ENCODE assay signal across 8 cellular contexts in genomic region chr2:53767405-53768232, GRCh38. TPM values are rescaled to one million over a fixed set of nuclear protein-coding genes. Genes with fewer than 3 reads are reported as not detected.
DNase-seq lines count a peak whose midpoint lies in the region; ATAC-seq and TF ChIP-seq lines count a peak whose summit lies in the region.

TSS of gene CHAC2 (plus strand) at chr2:53767804. CDS start at chr2:53767887, 83 bp downstream.

- no peaks in the 10 kb centered on the region for H3K4me1 ChIP-seq in cardiac muscle cell (ENCODE audit: low read depth)

- peak; percentile 37 for TF ChIP-seq CTCF in GM12875 (IDR thresholded peaks at IDR 0.05; ENCODE audit: borderline replicate concordance, insufficient read depth, low read depth, low read length)
- TF ChIP-seq CTCF in cardiac muscle cell (IDR thresholded peaks at IDR 0.05; ENCODE audit: low read depth, low read length) = peak; percentile 39
- TF ChIP-seq CTCF in type B pancreatic cell (conservative IDR thresholded peaks at IDR 0.05) = peak; percentile 74

- no peaks in the 10 kb centered on the region for H3K9me3 ChIP-seq in cardiac muscle cell (ENCODE audit: low read depth)

- peak; percentile 95 for ATAC-seq in HG02759 (IDR thresholded peaks at IDR 0.05; ENCODE audit: unreplicated experiment)

- no peaks in the 10 kb centered on the region for H3K9me3 Mint-ChIP-seq in type B pancreatic cell

- peak within 1 kb of the TSS; percentile 77 for H3K27ac Mint-ChIP-seq in type B pancreatic cell

- no peaks in the 10 kb centered on the region for H3K27me3 ChIP-seq in cardiac muscle cell

- peak within 1 kb of the TSS; percentile 76 for H3K27ac ChIP-seq in cardiac muscle cell

- H3K4me3 Mint-ChIP-seq in type B pancreatic cell = peak within 1 kb of the TSS; percentile 90

- H3K27me3 Mint-ChIP-seq in type B pancreatic cell = no peaks in the 10 kb centered on the region

- H3K4me3 ChIP-seq in GM12875 (ENCODE audit: low read depth, low read length) = peak within 1 kb of the TSS; percentile 78
- peak within 1 kb of the TSS; percentile 71 for H3K4me3 ChIP-seq in cardiac muscle cell

- H3K36me3 ChIP-seq in cardiac muscle cell = peaks cover 9% of the 10 kb centered on the region

- peaks cover 13% of the 10 kb centered on the region for H3K36me3 Mint-ChIP-seq in type B pancreatic cell

- DNase-seq in NCI-H128 (lab: John Stamatoyannopoulos, UW; ENCODE audit: unreplicated experiment) (peak; percentile 64), SW 1271 (lab: John Stamatoyannopoulos, UW) (peak; percentile 41 to 80), cardiac muscle cell (ENCODE audit: low read depth in 1 of 2, low spot score in 1 of 2) (peak; percentile 83 to 92), pons (ENCODE audit: low spot score) (peak; percentile 85), type B pancreatic cell (ENCODE audit: extremely low spot score, unreplicated experiment) (peak; percentile 83)
- peak; percentile 69 for DNase-seq in activated naive CD8-positive, alpha-beta T cell treated with anti-CD3 and anti-CD28 coated beads, Interleukin-2, amount 50 U/mL, for 16 hours (ENCODE audit: low read depth, low spot score)

- peaks cover 17% of the 10 kb centered on the region for H3K4me1 Mint-ChIP-seq in type B pancreatic cell (ENCODE audit: unreplicated experiment)

RNA-seq across cellular contexts. Expression of gene CHAC2, which starts in this region (rescaled TPM):
- 2.8 and 3.0 TPM in 2 replicates for total RNA-seq in cardiac muscle cell
- polyA plus RNA-seq in cardiac muscle cell = 3.7 and 4.1 TPM in 2 replicates
- total RNA-seq in type B pancreatic cell (ENCODE audit: low replicate concordance) = 2.0 and 4.7 TPM in 2 replicates

Comparison
In these comparisons a context has a peak if more than half of its experiments do, and no peak if none do; other contexts are left out.
1. Peak in every context shown above with its lines: DNase-seq, ATAC-seq, H3K4me3 ChIP-seq and H3K27ac ChIP-seq.